ENCODE assay signal across 19 cellular contexts in genomic region chr1:93669369-93669768, GRCh38. TPM values are rescaled to one million over a fixed set of nuclear protein-coding genes. Genes with fewer than 3 reads are reported as not detected.
DNase-seq lines count a peak whose midpoint lies in the region; ATAC-seq and TF ChIP-seq lines count a peak whose summit lies in the region.
"Had no signal": no experiment of that assay in that cellular context is flagged by ENCODE, and none has a peak within 500 bp of the region (broad histone marks: within the 10 kb centered on the region; RNA-seq: fewer than 3 reads in every experiment).

No MANE protein-coding gene starts in this region.

- peaks cover 100% of the 10 kb centered on the region for H3K36me3 ChIP-seq in RWPE2 (ENCODE audit: low read depth)
- peaks cover 12% of the 10 kb centered on the region for H3K36me3 ChIP-seq in fibroblast of lung (ENCODE audit: control insufficient read depth, insufficient read depth, low read length)
- H3K36me3 ChIP-seq in neural progenitor cell, result no peaks in the 10 kb centered on the region
- no peaks in the 10 kb centered on the region for H3K36me3 ChIP-seq in uterus

- H2AFZ ChIP-seq in fibroblast of lung (ENCODE audit: low read length), result no peak overlapping the region
- H2AFZ ChIP-seq in neural progenitor cell (replicated peaks), result no peak overlapping the region

- peak overlapping the region; percentile 94 for H3K27ac ChIP-seq in RWPE2 (ENCODE audit: poor library complexity, severe bottlenecking)
- H3K27ac ChIP-seq in fibroblast of lung (ENCODE audit: insufficient read depth, low read length), result no peak overlapping the region
- no peak overlapping the region for H3K27ac ChIP-seq in neural progenitor cell
- H3K27ac ChIP-seq in uterus, result no peak overlapping the region
- H3K27ac ChIP-seq: KMS-11, SK-N-MC had no signal

- H3K9me3 ChIP-seq in RWPE2 (ENCODE audit: severe bottlenecking) (no peaks in the 10 kb centered on the region), fibroblast of lung (ENCODE audit: control insufficient read depth, insufficient read depth, low read depth, low read length) (no peaks in the 10 kb centered on the region), neural progenitor cell (ENCODE audit: low read depth) (no peaks in the 10 kb centered on the region), uterus (no peaks in the 10 kb centered on the region)
- H3K9me3 ChIP-seq: Caco-2 had no signal

- no peak for TF ChIP-seq CTCF in RWPE2 (IDR thresholded peaks at IDR 0.05; ENCODE audit: poor library complexity, severe bottlenecking)
- no peak for TF ChIP-seq CTCF in fibroblast of lung (conservative IDR thresholded peaks at IDR 0.05 in 1 of 2, IDR thresholded peaks at IDR 0.05 in 1 of 2; ENCODE audit: low read depth in 1 of 2, low read length in 2 of 2)
- no peak for TF ChIP-seq CTCF in neural progenitor cell (IDR thresholded peaks at IDR 0.05)
- TF ChIP-seq CTCF in uterus (IDR thresholded peaks at IDR 0.05), result no peak

- H3K27me3 Mint-ChIP-seq in neural progenitor cell (ENCODE audit: insufficient read depth, low read depth), result peaks cover 5% of the 10 kb centered on the region

- peaks cover 7% of the 10 kb centered on the region for H3F3A ChIP-seq in neural progenitor cell (ENCODE audit: low read depth)

- no peaks in the 10 kb centered on the region for H3K9me3 Mint-ChIP-seq in neural progenitor cell
- H3K9me3 Mint-ChIP-seq: activated CD4-positive, alpha-beta T cell treated with anti-CD3 and anti-CD28 coated beads, Interleukin-2, amount 10 ng/mL, durations not matched to agents 24 days and 14 days; activated naive CD4-positive, alpha-beta T cell treated with anti-CD3 and anti-CD28 coated beads, Interleukin-2, amount 10 ng/mL, durations not matched to agents 7 days and 5 days had no signal

- peak overlapping the region; percentile 31 for H3K4me3 Mint-ChIP-seq in neural progenitor cell
- H3K4me3 Mint-ChIP-seq: activated CD4-positive, alpha-beta T cell treated with anti-CD3 and anti-CD28 coated beads, Interleukin-2, amount 10 ng/mL, durations not matched to agents 24 days and 14 days; activated naive CD4-positive, alpha-beta T cell treated with anti-CD3 and anti-CD28 coated beads, Interleukin-2, amount 10 ng/mL, durations not matched to agents 7 days and 5 days; naive thymus-derived CD4-positive, alpha-beta T cell had no signal

- H4K20me1 ChIP-seq in fibroblast of lung (ENCODE audit: control insufficient read depth, extremely low read depth, insufficient read depth, low read length) (no peaks in the 10 kb centered on the region), neural progenitor cell (ENCODE audit: low read depth) (peaks cover 15% of the 10 kb centered on the region)

- intact Hi-C loops in uterus (cut with DNase I; ENCODE audit: low total_unique reads), result no loop called here

- H3K4me1 Mint-ChIP-seq in neural progenitor cell, result peaks cover 49% of the 10 kb centered on the region
- H3K4me1 Mint-ChIP-seq: activated CD4-positive, alpha-beta T cell treated with anti-CD3 and anti-CD28 coated beads, Interleukin-2, amount 10 ng/mL, durations not matched to agents 24 days and 14 days; activated naive CD4-positive, alpha-beta T cell treated with anti-CD3 and anti-CD28 coated beads, Interleukin-2, amount 10 ng/mL, durations not matched to agents 7 days and 5 days had no signal

- ATAC-seq in RWPE2 (ENCODE audit: low read depth), result no peak
- ATAC-seq: GM12878; naive thymus-derived CD4-positive, alpha-beta T cell had no signal

- H3K9ac ChIP-seq in fibroblast of lung (ENCODE audit: insufficient read depth, low read length) (no peak overlapping the region), neural progenitor cell (no peak overlapping the region)
- H3K9ac ChIP-seq: KMS-11 had no signal

- H3K79me2 ChIP-seq in fibroblast of lung (ENCODE audit: control insufficient read depth, insufficient read depth, low read length) (peaks cover 84% of the 10 kb centered on the region), neural progenitor cell (ENCODE audit: low read depth) (no peaks in the 10 kb centered on the region)

- DNase-seq in Ammon's horn (ENCODE audit: low spot score) (peak; percentile 45), RWPE2 (ENCODE audit: low spot score) (no peak), fibroblast of lung (ENCODE audit: low read depth in 2 of 2) (peak in 1 of 2 donors; percentile 85), neural progenitor cell (ENCODE audit: low spot score) (peak; percentile 52), NCI-H2081 (lab: John Stamatoyannopoulos, UW) (no peak), uterus (no peak), SIG-M5 treated with dmso at 0.1 percent for 504 hours (lab: John Stamatoyannopoulos, UW; ENCODE audit: unreplicated experiment) (no peak), SKM-1 treated with dmso at 0.1 percent for 144 hours (lab: John Stamatoyannopoulos, UW; ENCODE audit: unreplicated experiment) (no peak)
- DNase-seq: activated CD4-positive, alpha-beta T cell treated with anti-CD3 and anti-CD28 coated beads, Interleukin-2, amount 10 ng/mL, durations not matched to agents 24 days and 14 days; activated naive CD4-positive, alpha-beta T cell treated with anti-CD3 and anti-CD28 coated beads, Interleukin-2, amount 10 ng/mL, durations not matched to agents 7 days and 5 days; Caco-2; GOT3; naive thymus-derived CD4-positive, alpha-beta T cell; NCI-H1417 treated with DMSO at 0.1 percent for 48 hours; NCI-H226; stimulated activated CD4-positive, alpha-beta T cell treated with anti-CD3 and anti-CD28 coated beads, Interleukin-2, amount 100 ng/mL, for 24 hours had no signal

- H3K4me1 ChIP-seq in RWPE2 (ENCODE audit: insufficient read depth, poor library complexity, severe bottlenecking) (peaks cover 89% of the 10 kb centered on the region), fibroblast of lung (ENCODE audit: control insufficient read depth, extremely low read depth, insufficient read depth, low read length) (peaks cover 44% of the 10 kb centered on the region), neural progenitor cell (peaks cover 12% of the 10 kb centered on the region), uterus (no peaks in the 10 kb centered on the region)

- H3K27ac Mint-ChIP-seq in neural progenitor cell, result peak overlapping the region; percentile 51
- H3K27ac Mint-ChIP-seq: activated CD4-positive, alpha-beta T cell treated with anti-CD3 and anti-CD28 coated beads, Interleukin-2, amount 10 ng/mL, durations not matched to agents 24 days and 14 days; activated naive CD4-positive, alpha-beta T cell treated with anti-CD3 and anti-CD28 coated beads, Interleukin-2, amount 10 ng/mL, durations not matched to agents 7 days and 5 days; naive thymus-derived CD4-positive, alpha-beta T cell had no signal

- no peak for TF ChIP-seq POLR2A in uterus (IDR thresholded peaks at IDR 0.05)

- H3K4me3 ChIP-seq in RWPE2 (ENCODE audit: severe bottlenecking), result no peak overlapping the region
- no peak overlapping the region for H3K4me3 ChIP-seq in fibroblast of lung (replicated peaks in 1 of 4; ENCODE audit: control extremely low read depth in 1 of 4, insufficient read depth in 1 of 4, low read depth in 3 of 4, low read length in 4 of 4)
- no peak overlapping the region for H3K4me3 ChIP-seq in neural progenitor cell
- no peak overlapping the region for H3K4me3 ChIP-seq in uterus
- H3K4me3 ChIP-seq: GM12878, SK-N-MC had no signal

- H3K27me3 ChIP-seq in RWPE2 (ENCODE audit: insufficient read depth, poor library complexity, severe bottlenecking), result no peaks in the 10 kb centered on the region
- H3K27me3 ChIP-seq in fibroblast of lung (ENCODE audit: control insufficient read depth, insufficient read depth, low read length), result no peaks in the 10 kb centered on the region
- no peaks in the 10 kb centered on the region for H3K27me3 ChIP-seq in neural progenitor cell
- H3K27me3 ChIP-seq in uterus, result no peaks in the 10 kb centered on the region

- peaks cover 45% of the 10 kb centered on the region for H3K36me3 Mint-ChIP-seq in neural progenitor cell
- H3K36me3 Mint-ChIP-seq: activated naive CD4-positive, alpha-beta T cell treated with anti-CD3 and anti-CD28 coated beads, Interleukin-2, amount 10 ng/mL, durations not matched to agents 7 days and 5 days; naive thymus-derived CD4-positive, alpha-beta T cell had no signal

- H3K4me2 ChIP-seq in fibroblast of lung (ENCODE audit: extremely low read depth, insufficient read depth, low read length) (peak overlapping the region; percentile 7), neural progenitor cell (peak overlapping the region; percentile 53)
- H3K4me2 ChIP-seq: KMS-11 had no signal

RNA-seq across cellular contexts. Expression of gene BCAR3, which starts 12.3 kb away (rescaled TPM):
- 34.4 and 35.2 TPM in 2 replicates for total RNA-seq in fibroblast of lung
- 12.6 and 19.9 TPM in 2 replicates for polyA plus RNA-seq in fibroblast of lung
- polyA plus RNA-seq in fibroblast of lung (2012), result 14.0 and 23.6 TPM in 2 replicates
- 18.0 and 28.1 TPM in 2 replicates for polyA minus RNA-seq in fibroblast of lung (ENCODE audit: low replicate concordance)
- 11.7 and 12.4 TPM in 2 replicates for total RNA-seq in neural progenitor cell (ENCODE audit: low replicate concordance)
- total RNA-seq in uterus, result 10 to 100 TPM in 3 of 4 donors, 1 to 10 TPM in 1; 8.5 to 56.8 (median 20.2) TPM

Comparison
In these comparisons a context has a peak if more than half of its experiments do, and no peak if none do; other contexts are left out.
1. DNase-seq: peak in Ammon's horn (single experiment) and neural progenitor cell (single experiment); none in RWPE2 (single experiment), NCI-H2081 (0 of 2), uterus (0 of 2), SIG-M5 treated with dmso at 0.1 percent for 504 hours (single experiment) and SKM-1 treated with dmso at 0.1 percent for 144 hours (single experiment).